In genomic region chr6:114171473-114171872, GRCh38 we compare ENCODE assay signal across 8 cellular contexts.
"Had no signal": no experiment of that assay in that cellular context is flagged by ENCODE, and none has a peak within 500 bp of the region (broad histone marks: within the 10 kb centered on the region; RNA-seq: fewer than 3 reads in every experiment).

No MANE protein-coding gene starts in this region.

- ATAC-seq: GM12878 had no signal

- H3K4me3 ChIP-seq: GM12878 had no signal

- FAIRE-seq: G401.6, GM12878, GM12891, GM12892, GM18507, GM19239 had no signal

- DNase-seq: GDM1, GF-D8 had no signal
